26 cellular contexts compared by ENCODE assay signal in genomic region chr6:140602431-140602836, GRCh38.
DNase-seq lines count a peak whose midpoint lies in the region; ATAC-seq, FAIRE-seq and TF ChIP-seq lines count a peak whose summit lies in the region.
"Had no signal": no experiment of that assay in that cellular context is flagged by ENCODE, and none has a peak within 500 bp of the region (broad histone marks: within the 10 kb centered on the region; RNA-seq: fewer than 3 reads in every experiment).

No MANE protein-coding gene starts in this region.

- H3F3A ChIP-seq in MM.1S (ENCODE audit: insufficient read depth, low read length) = no peaks in the 10 kb centered on the region

- intact Hi-C loops in Right ventricle myocardium inferior (cut with DNase I) = no loop called here
- intact Hi-C loops in pancreas (cut with DNase I) = no loop called here

- no peak overlapping the region for H2AFZ ChIP-seq in MM.1S (ENCODE audit: low read length)
- H2AFZ ChIP-seq: GM23338 had no signal

- H3K9ac ChIP-seq in MM.1S (ENCODE audit: low read length) = no peak overlapping the region

- peak overlapping the region in 1 of 2 donors; percentile 11 for H3K27ac ChIP-seq in right atrium auricular region
- H3K27ac ChIP-seq in MM.1S (ENCODE audit: low read length) = no peak overlapping the region
- H3K27ac ChIP-seq in pancreas = no peak overlapping the region
- H3K27ac ChIP-seq: dorsolateral prefrontal cortex, tibial nerve had no signal

- DNase-seq in Right ventricle myocardium inferior (ENCODE audit: missing footprints) (no peak), right atrium auricular region (ENCODE audit: low spot score) (no peak), astrocyte of the spinal cord (ENCODE audit: low read depth, low spot score) (peak; percentile 4), iris pigment epithelial cell (ENCODE audit: low read depth) (peak; percentile 11), MM.1S (no peak), occipital lobe (lab: John Stamatoyannopoulos, UW) (no peak), pancreas (no peak)
- DNase-seq: 8988T; activated naive CD4-positive, alpha-beta T cell treated with anti-CD3 and anti-CD28 coated beads, Interleukin-2, amount 50 U/mL, for 16 hours; aorta; BE2C; DMS53; dorsolateral prefrontal cortex; GF-D8; Kasumi-1; natural killer cell; NCI-H1092; NCI-H1930; NCI-H526 treated with DMSO at 0.1 percent for 48 hours; T1000 had no signal

- H3K9me3 ChIP-seq in right atrium auricular region = no peaks in the 10 kb centered on the region
- no peaks in the 10 kb centered on the region for H3K9me3 ChIP-seq in MM.1S (replicated peaks; ENCODE audit: insufficient read depth, low read length)
- H3K9me3 ChIP-seq in pancreas = no peaks in the 10 kb centered on the region
- H3K9me3 ChIP-seq: BE2C, tibial nerve had no signal

- H3K9me2 ChIP-seq in MM.1S (replicated peaks; ENCODE audit: insufficient read depth, low read length) = no peaks in the 10 kb centered on the region

- TF ChIP-seq CTCF in right atrium auricular region (IDR thresholded peaks at IDR 0.05) (no peak), astrocyte of the spinal cord (IDR thresholded peaks at IDR 0.05; ENCODE audit: low read depth, low read length) (no peak), MM.1S (IDR thresholded peaks at IDR 0.05; ENCODE audit: low read length) (no peak), pancreas (IDR thresholded peaks at IDR 0.05) (no peak)

- in situ Hi-C loops in astrocyte of the spinal cord (cut with HindIII; ENCODE audit: low sequenced_read_pairs) = no loop called here

- WGBS in pancreas, 2 donors = 65 to 74% methylated on average over 4 of the region's 4 CpGs

- peak; percentile 34 for ATAC-seq in Right ventricle myocardium inferior
- ATAC-seq in HG03460 (IDR thresholded peaks at IDR 0.05; ENCODE audit: unreplicated experiment) = no peak
- no peak for ATAC-seq in pancreas
- ATAC-seq: GM23338, left lobe of liver, natural killer cell, WTC11 had no signal

- H3K4me3 ChIP-seq in right atrium auricular region (no peak overlapping the region), astrocyte of the spinal cord (ENCODE audit: low read depth, low read length) (no peak overlapping the region), MM.1S (ENCODE audit: low read length) (no peak overlapping the region), pancreas (no peak overlapping the region)
- H3K4me3 ChIP-seq: dorsolateral prefrontal cortex, GM23338, tibial nerve had no signal

- H3K27me3 ChIP-seq in right atrium auricular region (no peaks in the 10 kb centered on the region), MM.1S (replicated peaks; ENCODE audit: insufficient read depth, low read length) (no peaks in the 10 kb centered on the region), pancreas (no peaks in the 10 kb centered on the region)
- H3K27me3 ChIP-seq: BE2C, dorsolateral prefrontal cortex, tibial nerve had no signal

- no peak for FAIRE-seq in pancreas (lab: Jason Lieb, UNC)
- FAIRE-seq: endothelial cell of umbilical vein had no signal

- H3K4me2 ChIP-seq in MM.1S (ENCODE audit: low read depth, low read length) = no peak overlapping the region
- H3K4me2 ChIP-seq: GM23338 had no signal

- H3K36me3 ChIP-seq in right atrium auricular region (no peaks in the 10 kb centered on the region), MM.1S (replicated peaks; ENCODE audit: insufficient read depth, low read length) (no peaks in the 10 kb centered on the region), pancreas (no peaks in the 10 kb centered on the region)
- H3K36me3 ChIP-seq: BE2C, tibial nerve had no signal

- no peaks in the 10 kb centered on the region for H3K79me2 ChIP-seq in MM.1S (ENCODE audit: low read length)

- H3K4me1 ChIP-seq in right atrium auricular region (no peaks in the 10 kb centered on the region), MM.1S (ENCODE audit: low read length) (no peaks in the 10 kb centered on the region), pancreas (no peaks in the 10 kb centered on the region)
- H3K4me1 ChIP-seq: BE2C, tibial nerve had no signal

- H4K20me1 ChIP-seq in MM.1S (ENCODE audit: insufficient read depth, low read length) = no peaks in the 10 kb centered on the region

Comparison
In these comparisons a context has a peak if more than half of its experiments do, and no peak if none do; other contexts are left out.
1. DNase-seq: peak in astrocyte of the spinal cord (single experiment) and iris pigment epithelial cell (single experiment); none in Right ventricle myocardium inferior (single experiment), right atrium auricular region (single experiment), MM.1S (single experiment), occipital lobe (single experiment) and pancreas (0 of 6).